ENCODE assay signal across 8 cellular contexts in the genomic region with DNA sequence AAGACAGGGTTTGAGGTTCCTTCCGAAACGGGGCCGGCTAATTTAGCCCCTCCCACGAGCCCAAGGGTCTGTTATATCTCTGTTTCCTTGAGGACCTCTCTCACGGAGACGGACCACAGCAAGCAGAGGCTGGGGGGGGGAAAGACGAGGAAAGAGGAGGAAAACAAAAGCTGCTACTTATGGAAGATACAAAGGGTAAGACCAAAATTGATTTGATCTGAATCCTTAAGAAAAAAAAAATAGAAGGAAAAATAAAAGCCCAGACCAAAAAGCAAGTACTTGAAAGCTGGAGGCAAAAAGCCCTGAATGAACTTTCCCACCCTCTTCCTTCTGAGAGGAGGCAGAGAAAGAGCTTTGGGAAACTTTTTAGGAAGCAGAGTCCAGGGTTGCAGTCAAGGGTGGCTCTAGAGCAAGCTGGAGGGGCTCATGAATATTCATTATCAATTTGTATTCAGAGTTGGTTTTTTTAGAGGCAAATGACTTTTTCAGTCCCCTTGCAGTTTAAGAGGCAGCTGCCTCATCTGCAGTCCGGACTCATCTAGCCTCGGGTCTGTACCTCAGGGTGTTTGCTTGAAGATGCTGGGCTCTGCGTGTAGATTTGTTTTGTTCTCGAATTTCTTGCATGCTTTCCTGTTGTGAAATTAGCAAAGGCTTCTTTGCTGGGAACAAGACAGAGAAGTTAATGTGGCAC. TPM values are rescaled to one million over a fixed set of nuclear protein-coding genes. Genes with fewer than 3 reads are reported as not detected.
DNase-seq lines count a peak whose midpoint lies in the region; ATAC-seq and TF ChIP-seq lines count a peak whose summit lies in the region.

A gene with protein sequence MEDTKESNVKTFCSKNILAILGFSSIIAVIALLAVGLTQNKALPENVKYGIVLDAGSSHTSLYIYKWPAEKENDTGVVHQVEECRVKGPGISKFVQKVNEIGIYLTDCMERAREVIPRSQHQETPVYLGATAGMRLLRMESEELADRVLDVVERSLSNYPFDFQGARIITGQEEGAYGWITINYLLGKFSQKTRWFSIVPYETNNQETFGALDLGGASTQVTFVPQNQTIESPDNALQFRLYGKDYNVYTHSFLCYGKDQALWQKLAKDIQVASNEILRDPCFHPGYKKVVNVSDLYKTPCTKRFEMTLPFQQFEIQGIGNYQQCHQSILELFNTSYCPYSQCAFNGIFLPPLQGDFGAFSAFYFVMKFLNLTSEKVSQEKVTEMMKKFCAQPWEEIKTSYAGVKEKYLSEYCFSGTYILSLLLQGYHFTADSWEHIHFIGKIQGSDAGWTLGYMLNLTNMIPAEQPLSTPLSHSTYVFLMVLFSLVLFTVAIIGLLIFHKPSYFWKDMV (plus strand): TSS at position 103 of the 691 bp plus-strand sequence. CDS start 77 bp downstream, at position 180.

- ATAC-seq in HG02678 (IDR thresholded peaks at IDR 0.05; ENCODE audit: unreplicated experiment) = peak; percentile 35
- no peak for ATAC-seq in HG03378 (IDR thresholded peaks at IDR 0.05; ENCODE audit: unreplicated experiment)

- no peak within 1 kb of the TSS for H3K4me3 ChIP-seq in CD8-positive, alpha-beta memory T cell (ENCODE audit: low read length)
- H3K4me3 ChIP-seq in ascending aorta (peak within 1 kb of the TSS; percentile 49 to 61), iPS-18c (ENCODE audit: insufficient read depth, low read depth, low read length) (peak within 1 kb of the TSS; percentile 35), smooth muscle cell (peak within 1 kb of the TSS; percentile 47)

- H3F3A ChIP-seq in smooth muscle cell (ENCODE audit: low read depth) = no peaks in the 10 kb centered on the region

- no peaks in the 10 kb centered on the region for H3K79me2 ChIP-seq in smooth muscle cell (ENCODE audit: low read depth)

- H2AFZ ChIP-seq in smooth muscle cell (ENCODE audit: low read depth) = peak within 1 kb of the TSS; percentile 92

- peaks cover 19 to 32% (median 28%) of the 10 kb centered on the region in 3 donors for H3K4me1 Mint-ChIP-seq in CD8-positive, alpha-beta memory T cell

- H3K9me3 Mint-ChIP-seq in CD8-positive, alpha-beta memory T cell = no peaks in the 10 kb centered on the region

- H3K36me3 Mint-ChIP-seq in CD8-positive, alpha-beta memory T cell = no peaks in the 10 kb centered on the region

- no peaks in the 10 kb centered on the region for H3K36me3 ChIP-seq in CD8-positive, alpha-beta memory T cell (ENCODE audit: insufficient read depth, low read length)
- no peaks in the 10 kb centered on the region for H3K36me3 ChIP-seq in ascending aorta
- no peaks in the 10 kb centered on the region for H3K36me3 ChIP-seq in smooth muscle cell (ENCODE audit: low read depth)

- no peak within 1 kb of the TSS for H3K27ac ChIP-seq in CD8-positive, alpha-beta memory T cell (ENCODE audit: low read depth, low read length)
- H3K27ac ChIP-seq in ascending aorta (peak within 1 kb of the TSS; percentile 63 to 79), smooth muscle cell (ENCODE audit: low read depth) (no peak within 1 kb of the TSS)

- in situ Hi-C loops in KBM-7 (cut with MboI; ENCODE audit: low pct_unique_long_range_greater_than_20kb, low sequenced_read_pairs) = no loop called here

- H3K9ac ChIP-seq in smooth muscle cell (ENCODE audit: low read depth) = peak within 1 kb of the TSS; percentile 13

- H3K27me3 ChIP-seq in CD8-positive, alpha-beta memory T cell (ENCODE audit: insufficient read depth, low read length, poor library complexity, severe bottlenecking) = no peaks in the 10 kb centered on the region
- H3K27me3 ChIP-seq in ascending aorta (no peaks in the 10 kb centered on the region), smooth muscle cell (ENCODE audit: low read depth) (no peaks in the 10 kb centered on the region)

- peak within 1 kb of the TSS; percentile 85 for H3K4me2 ChIP-seq in smooth muscle cell

- TF ChIP-seq CTCF in ascending aorta (IDR thresholded peaks at IDR 0.05) (no peak), smooth muscle cell (IDR thresholded peaks at IDR 0.05; ENCODE audit: borderline replicate concordance, insufficient read depth, poor library complexity, severe bottlenecking) (no peak)

- 4% methylated on average over 11 of the region's 11 CpGs for WGBS in smooth muscle cell (ENCODE audit: low lambda C conversion rate)

- no peaks in the 10 kb centered on the region for H4K20me1 ChIP-seq in smooth muscle cell (ENCODE audit: low read depth)

- CTCF ChIA-PET in CD8-positive, alpha-beta memory T cell (lab: Charles Lee) = interaction anchor here (2.7 kb wide), 1 partner anchor 62 kb away, joined by 7 read pairs; a partner anchor contains a TSS

- no peak for DNase-seq in CD8-positive, alpha-beta memory T cell
- DNase-seq in ascending aorta (ENCODE audit: low spot score in 2 of 2) (no peak), smooth muscle cell (lab: John Stamatoyannopoulos, UW; ENCODE audit: unreplicated experiment) (no peak), KBM-7 (no peak)
- no peak for DNase-seq in stimulated activated naive CD4-positive, alpha-beta T cell (lab: John Stamatoyannopoulos, UW)

- H3K27me3 Mint-ChIP-seq in CD8-positive, alpha-beta memory T cell = peaks cover 6 to 19% of the 10 kb centered on the region in 2 donors

- intact Hi-C loops in ascending aorta (cut with DNase I) = loop anchor here (10.0 kb wide), 1 partner anchor 59 kb away; no protein-coding TSS in a partner anchor

- no peaks in the 10 kb centered on the region for H3K9me3 ChIP-seq in CD8-positive, alpha-beta memory T cell (ENCODE audit: low read length)
- H3K9me3 ChIP-seq in ascending aorta (no peaks in the 10 kb centered on the region), iPS-18c (ENCODE audit: control insufficient read depth, insufficient read depth, low read length) (no peaks in the 10 kb centered on the region), smooth muscle cell (replicated peaks; ENCODE audit: low read depth) (no peaks in the 10 kb centered on the region)

- H3K4me3 Mint-ChIP-seq in CD8-positive, alpha-beta memory T cell = peak within 1 kb of the TSS; percentile 17 to 86 (median 65)

- POLR2A ChIA-PET in CD8-positive, alpha-beta memory T cell (lab: Charles Lee) = interaction anchor here (0.5 to 0.6 kb wide), 2 partner anchors 39 to 68 kb away, joined by 3 to 8 read pairs; no protein-coding TSS in a partner anchor

- H3K4me1 ChIP-seq in CD8-positive, alpha-beta memory T cell (ENCODE audit: insufficient read depth, low read length) = no peaks in the 10 kb centered on the region
- peaks cover 0 to 21% of the 10 kb centered on the region in 2 donors for H3K4me1 ChIP-seq in ascending aorta
- H3K4me1 ChIP-seq in smooth muscle cell (ENCODE audit: low read depth) = peaks cover 14% of the 10 kb centered on the region

- peak within 1 kb of the TSS in 6 of 8 donors; percentile 48 to 82 (median 66) for H3K27ac Mint-ChIP-seq in CD8-positive, alpha-beta memory T cell

RNA-seq across cellular contexts. Expression of the gene that starts here (rescaled TPM):
- 1 to 10 TPM; 6.7 to 7.1 TPM for total RNA-seq in CD8-positive, alpha-beta memory T cell
- 3.3 TPM for polyA plus RNA-seq in CD8-positive, alpha-beta memory T cell
- total RNA-seq in ascending aorta (41.6 TPM), smooth muscle cell (4.6 and 5.0 TPM in 2 replicates)
- polyA plus RNA-seq in smooth muscle cell = 1.0 and 2.7 TPM in 2 replicates

Comparison
In these comparisons a context has a peak if more than half of its experiments do, and no peak if none do; other contexts are left out.
1. H3K27ac ChIP-seq: peak in ascending aorta (2 of 2); none in CD8-positive, alpha-beta memory T cell (single experiment) and smooth muscle cell (single experiment).